ENCODE assay signal across 29 cellular contexts in genomic region chr21:29168874-29169273, GRCh38. TPM values are rescaled to one million over a fixed set of nuclear protein-coding genes. Genes with fewer than 3 reads are reported as not detected.
DNase-seq lines count a peak whose midpoint lies in the region; ATAC-seq, FAIRE-seq and TF ChIP-seq lines count a peak whose summit lies in the region.
"Had no signal": no experiment of that assay in that cellular context is flagged by ENCODE, and none has a peak within 500 bp of the region (broad histone marks: within the 10 kb centered on the region; RNA-seq: fewer than 3 reads in every experiment).

No MANE protein-coding gene starts in this region.

- H3K27ac ChIP-seq in astrocyte (ENCODE audit: low read depth, low read length) (no peak overlapping the region), lower lobe of right lung (no peak overlapping the region)
- H3K27ac ChIP-seq: BLaER1, heart left ventricle, WERI-Rb-1 had no signal

- H3K9me3 ChIP-seq in astrocyte (ENCODE audit: insufficient read depth, low read depth, low read length) = no peaks in the 10 kb centered on the region
- H3K9me3 ChIP-seq in lower lobe of right lung = no peaks in the 10 kb centered on the region
- H3K9me3 ChIP-seq: BLaER1, Caco-2, heart left ventricle had no signal

- H3K27me3 Mint-ChIP-seq in Calu3 (ENCODE audit: unreplicated experiment) (no peaks in the 10 kb centered on the region), astrocyte (ENCODE audit: low read depth, unreplicated experiment) (no peaks in the 10 kb centered on the region)
- H3K27me3 Mint-ChIP-seq: dendritic cell treated with granulocyte-macrophage colony-stimulating factor and Interleukin-4, amounts not matched to agents 40 ng/mL and 50 ng/mL, for 4 days; naive thymus-derived CD8-positive, alpha-beta T cell had no signal

- H3K27me3 ChIP-seq in astrocyte (ENCODE audit: insufficient read depth, low read length) = no peaks in the 10 kb centered on the region
- H3K27me3 ChIP-seq in lower lobe of right lung (ENCODE audit: low read depth) = no peaks in the 10 kb centered on the region
- H3K27me3 ChIP-seq: BLaER1, heart left ventricle had no signal

- intact Hi-C loops in Calu3 (cut with micrococcal nuclease; ENCODE audit: unreplicated experiment) = loop anchor here (2.0 to 10.0 kb wide), 4 partner anchors 14 to 206 kb away; no protein-coding TSS in a partner anchor
- intact Hi-C loops in lower lobe of right lung (cut with DNase I) = loop anchor here (10.0 kb wide), 1 partner anchor 176 kb away; no protein-coding TSS in a partner anchor

- no peak for FAIRE-seq in astrocyte (lab: Jason Lieb, UNC)
- FAIRE-seq: endometrium, GM12892 had no signal

- H3K4me1 Mint-ChIP-seq in Calu3 (ENCODE audit: low read depth, unreplicated experiment) = peaks cover 35% of the 10 kb centered on the region
- H3K4me1 Mint-ChIP-seq in astrocyte (ENCODE audit: low read depth, unreplicated experiment) = peaks cover 9% of the 10 kb centered on the region

- peak; percentile 47 to 64 for ATAC-seq in lower lobe of right lung
- no peak for ATAC-seq in HG03442 (IDR thresholded peaks at IDR 0.05; ENCODE audit: unreplicated experiment)
- ATAC-seq: heart left ventricle; naive thymus-derived CD8-positive, alpha-beta T cell had no signal

- peak; percentile 76; the same call in 1 of the 2 replicates for TF ChIP-seq EP300 in Ishikawa (IDR thresholded peaks at IDR 0.05; ENCODE audit: borderline replicate concordance)

- no peak overlapping the region for H2AFZ ChIP-seq in astrocyte (ENCODE audit: low read depth, low read length)

- H3K27ac Mint-ChIP-seq in Calu3 (ENCODE audit: unreplicated experiment) = peak overlapping the region; percentile 73
- no peak overlapping the region for H3K27ac Mint-ChIP-seq in astrocyte (ENCODE audit: unreplicated experiment)
- H3K27ac Mint-ChIP-seq: dendritic cell treated with granulocyte-macrophage colony-stimulating factor and Interleukin-4, amounts not matched to agents 40 ng/mL and 50 ng/mL, for 4 days; mesothelial cell of epicardium had no signal

- BruUV-seq in Calu3 (replicated peaks; lab: Mats Ljungman, UMichigan) = no TSS peak

- H3K36me3 ChIP-seq in astrocyte (ENCODE audit: insufficient read depth, low read length) = peaks cover 22% of the 10 kb centered on the region
- no peaks in the 10 kb centered on the region for H3K36me3 ChIP-seq in lower lobe of right lung
- H3K36me3 ChIP-seq: BLaER1, heart left ventricle, WERI-Rb-1 had no signal

- no peak; the same call in 1 of the 2 replicates for TF ChIP-seq RAD21 in Ishikawa (IDR thresholded peaks at IDR 0.05; ENCODE audit: low read depth)

- no peak overlapping the region for H3K9ac ChIP-seq in astrocyte (ENCODE audit: low read length)
- H3K9ac ChIP-seq: BLaER1 had no signal

- H4K20me1 ChIP-seq in astrocyte (ENCODE audit: insufficient read depth, low read length) = no peaks in the 10 kb centered on the region
- H4K20me1 ChIP-seq: BLaER1 had no signal

- CTCF ChIA-PET in Calu3 (lab: Charles Lee) = interaction anchor here (1.0 to 1.2 kb wide), 2 partner anchors 50 to 180 kb away, joined by 3 to 4 read pairs; no protein-coding TSS in a partner anchor

- DNase-seq in Calu3 = peak; percentile 55
- DNase-seq in astrocyte (ENCODE audit: low read depth) = peak; percentile 55
- no peak for DNase-seq in lower lobe of right lung
- DNase-seq in NCI-H446 treated with DMSO at 0.1 percent for 48 hours (lab: John Stamatoyannopoulos, UW) = no peak
- DNase-seq in stimulated activated CD4-positive, alpha-beta T cell treated with anti-CD3 and anti-CD28 coated beads, Interleukin-2, amount 100 ng/mL, for 24 hours = no peak
- no peak for DNase-seq in CD1c-positive myeloid dendritic cell (ENCODE audit: extremely low spot score)
- DNase-seq: activated naive CD4-positive, alpha-beta T cell treated with anti-CD3 and anti-CD28 coated beads, Interleukin-2, amount 50 U/mL, for 16 hours; amygdala; Caco-2; caudate nucleus; DND-41; heart left ventricle; KG1; MV-4-11; naive thymus-derived CD8-positive, alpha-beta T cell; NCI-H526 treated with DMSO at 0.1 percent for 48 hours; retina; Right ventricle myocardium superior; stimulated activated CD4-positive, alpha-beta T cell treated with anti-CD3 and anti-CD28 coated beads, Interleukin-12 subunit alpha, Interleukin-12 subunit beta, amount 100 ng/mL, for 4 hours; stimulated activated CD4-positive, alpha-beta T cell treated with anti-CD3 and anti-CD28 coated beads, Interleukin-4, amount 100 ng/mL, for 4 hours; stimulated activated naive CD4-positive, alpha-beta T cell; WERI-Rb-1 had no signal

- H3K4me1 ChIP-seq in astrocyte (ENCODE audit: insufficient read depth, low read length) (peaks cover 14% of the 10 kb centered on the region), lower lobe of right lung (peaks cover 20% of the 10 kb centered on the region)
- H3K4me1 ChIP-seq: BLaER1, Caco-2 had no signal

- no peak overlapping the region for H3K4me3 ChIP-seq in astrocyte (ENCODE audit: insufficient read depth, low read depth, low read length)
- no peak overlapping the region for H3K4me3 ChIP-seq in lower lobe of right lung
- H3K4me3 ChIP-seq: BLaER1, heart left ventricle had no signal

- TF ChIP-seq CTCF in Calu3 (IDR thresholded peaks at IDR 0.05; ENCODE audit: unreplicated experiment) = no peak
- TF ChIP-seq CTCF in astrocyte (IDR thresholded peaks at IDR 0.05; ENCODE audit: insufficient read depth, low read depth, low read length) = no peak
- TF ChIP-seq CTCF in lower lobe of right lung (IDR thresholded peaks at IDR 0.05) = no peak

- no peak overlapping the region for H3K4me2 ChIP-seq in astrocyte (ENCODE audit: low read length)
- H3K4me2 ChIP-seq: BLaER1 had no signal

- H3K4me3 Mint-ChIP-seq in Calu3 (ENCODE audit: low read depth, unreplicated experiment) (no peak overlapping the region), astrocyte (ENCODE audit: unreplicated experiment) (no peak overlapping the region)
- H3K4me3 Mint-ChIP-seq: dendritic cell treated with granulocyte-macrophage colony-stimulating factor and Interleukin-4, amounts not matched to agents 40 ng/mL and 50 ng/mL, for 4 days; mesothelial cell of epicardium; naive thymus-derived CD8-positive, alpha-beta T cell had no signal

- H3K9me3 Mint-ChIP-seq in Calu3 (ENCODE audit: low read depth, unreplicated experiment) = no peaks in the 10 kb centered on the region
- H3K9me3 Mint-ChIP-seq in astrocyte (ENCODE audit: unreplicated experiment) = no peaks in the 10 kb centered on the region
- H3K9me3 Mint-ChIP-seq: dendritic cell treated with granulocyte-macrophage colony-stimulating factor and Interleukin-4, amounts not matched to agents 40 ng/mL and 50 ng/mL, for 4 days; mesothelial cell of epicardium; naive thymus-derived CD8-positive, alpha-beta T cell had no signal

- H3K79me2 ChIP-seq in astrocyte (ENCODE audit: insufficient read depth, low read length) = peaks cover 7% of the 10 kb centered on the region

- H3K36me3 Mint-ChIP-seq in Calu3 (ENCODE audit: insufficient read depth, unreplicated experiment) (no peaks in the 10 kb centered on the region), astrocyte (ENCODE audit: low read depth, unreplicated experiment) (peaks cover 7% of the 10 kb centered on the region)
- H3K36me3 Mint-ChIP-seq: mesothelial cell of epicardium had no signal

TF ChIP-seq in Ishikawa, 13 proteins besides CTCF, POLR2A, EP300 and RAD21:
- TF ChIP-seq REST (IDR thresholded peaks at IDR 0.05; ENCODE audit: low read depth) (no peak), TEAD4 (IDR thresholded peaks at IDR 0.05) (peak; percentile 72), CEBPB (IDR thresholded peaks at IDR 0.05) (0 out of 2 replicates have a peak, but pooled peaks have one; percentile 4), YY1 (IDR thresholded peaks at IDR 0.05; ENCODE audit: low read depth) (no peak), FOXM1 (IDR thresholded peaks at IDR 0.05; ENCODE audit: borderline replicate concordance, low read depth) (peak; percentile 57; the same call in 1 of the 2 replicates), NFIC (IDR thresholded peaks at IDR 0.05) (peak; percentile 67), MAX (IDR thresholded peaks at IDR 0.05) (no peak), TAF1 (IDR thresholded peaks at IDR 0.05; ENCODE audit: low read depth) (no peak), ZBTB7A (IDR thresholded peaks at IDR 0.05; ENCODE audit: low read depth) (no peak), EGR1 (IDR thresholded peaks at IDR 0.05) (no peak), TCF12 (IDR thresholded peaks at IDR 0.05; ENCODE audit: low read depth) (peak; percentile 63)
TF ChIP-seq in Ishikawa: peak in this region for 5.

RNA-seq across cellular contexts. Expression of gene MAP3K7CL, which starts 38.4 kb away (rescaled TPM):
- 2.3 and 2.7 TPM in 2 replicates for total RNA-seq in Calu3 (2022)
- total RNA-seq in astrocyte = 67.3 and 75.2 TPM in 2 replicates
- 8.3 TPM for total RNA-seq in lower lobe of right lung

Comparison
In these comparisons a context has a peak if more than half of its experiments do, and no peak if none do; other contexts are left out.
1. DNase-seq: peak in Calu3 (single experiment) and astrocyte (single experiment); none in lower lobe of right lung (single experiment), NCI-H446 treated with DMSO at 0.1 percent for 48 hours (single experiment), stimulated activated CD4-positive, alpha-beta T cell treated with anti-CD3 and anti-CD28 coated beads, Interleukin-2, amount 100 ng/mL, for 24 hours (0 of 2) and CD1c-positive myeloid dendritic cell (single experiment).